In genomic region chr10:85611093-85611740, GRCh38 we compare ENCODE assay signal across 20 cellular contexts.
DNase-seq lines count a peak whose midpoint lies in the region; ATAC-seq, FAIRE-seq and TF ChIP-seq lines count a peak whose summit lies in the region.
"Had no signal": no experiment of that assay in that cellular context is flagged by ENCODE, and none has a peak within 500 bp of the region (broad histone marks: within the 10 kb centered on the region; RNA-seq: fewer than 3 reads in every experiment).

No MANE protein-coding gene starts in this region.

- no peaks in the 10 kb centered on the region for H3K79me2 ChIP-seq in HepG2 (ENCODE audit: insufficient read depth, low read length)

- BruUV-seq in HepG2 (replicated peaks; lab: Mats Ljungman, UMichigan): no TSS peak

- H3K4me1 ChIP-seq in HepG2 (ENCODE audit: insufficient read depth, low read length) (no peaks in the 10 kb centered on the region), right lobe of liver (no peaks in the 10 kb centered on the region), vagina (peaks cover 5% of the 10 kb centered on the region), psoas muscle (no peaks in the 10 kb centered on the region)
- peaks cover 36 to 44% of the 10 kb centered on the region in 2 donors for H3K4me1 ChIP-seq in naive thymus-derived CD4-positive, alpha-beta T cell (ENCODE audit: control insufficient read depth in 2 of 2, insufficient read depth in 2 of 2, low read length in 2 of 2)
- H3K4me1 ChIP-seq: BE2C, Peyer's patch had no signal

- in situ Hi-C loops in HepG2 (cut with HindIII; ENCODE audit: extremely low pct_ligation_motif_present, low pct_unique_long_range_greater_than_20kb): no loop called here

- no peaks in the 10 kb centered on the region for H4K20me1 ChIP-seq in HepG2 (ENCODE audit: insufficient read depth, low read length)

- H3K27ac Mint-ChIP-seq in T-helper 17 cell: peak overlapping the region; percentile 93
- peak overlapping the region in 8 of 9 donors; percentile 54 to 94 (median 82) for H3K27ac Mint-ChIP-seq in naive thymus-derived CD4-positive, alpha-beta T cell

- DNase-seq in HepG2 (ENCODE audit: low spot score) (no peak), right lobe of liver (no peak), T-helper 17 cell (no peak), vagina (ENCODE audit: extremely low spot score in 2 of 2) (peak; percentile 40 to 75), psoas muscle (no peak)
- no peak for DNase-seq in naive thymus-derived CD4-positive, alpha-beta T cell
- DNase-seq in stimulated activated CD4-positive, alpha-beta T cell treated with anti-CD3 and anti-CD28 coated beads, Interleukin-1b, Interleukin-23, amount 100 ng/mL, for 48 hours: no peak
- DNase-seq: BE2C, COR-L47, DMS153, GOT3, KG1, NCI-H1092 treated with DMSO at 0.1 percent for 48 hours, NCI-H1694, NCI-H446, NCI-H774, SHP77 treated with DMSO at 0.1 percent for 48 hours had no signal

- H3K4me3 Mint-ChIP-seq in T-helper 17 cell: no peak overlapping the region
- peak overlapping the region in 5 of 10 donors; percentile 14 to 84 (median 46) for H3K4me3 Mint-ChIP-seq in naive thymus-derived CD4-positive, alpha-beta T cell

- H3K27me3 ChIP-seq in HepG2 (ENCODE audit: control insufficient read depth in 1 of 2, insufficient read depth in 2 of 2, low read length in 2 of 2): 0 out of 5 replicates have a peak, but pooled peaks cover 0 to 8% of the 10 kb centered on the region in 2 experiments
- H3K27me3 ChIP-seq in right lobe of liver: no peaks in the 10 kb centered on the region
- no peaks in the 10 kb centered on the region for H3K27me3 ChIP-seq in naive thymus-derived CD4-positive, alpha-beta T cell (ENCODE audit: control insufficient read depth in 2 of 2, insufficient read depth in 2 of 2, low read length in 2 of 2)
- no peaks in the 10 kb centered on the region for H3K27me3 ChIP-seq in vagina
- peaks cover 0 to 3% (median 0%) of the 10 kb centered on the region in 3 donors for H3K27me3 ChIP-seq in psoas muscle (ENCODE audit: insufficient read depth in 3 of 3, low read length in 2 of 3)
- H3K27me3 ChIP-seq: BE2C, Peyer's patch had no signal

- POLR2A ChIA-PET in HepG2 (lab: Yijun Ruan, JAX): no interaction called here
- POLR2A ChIA-PET in naive thymus-derived CD4-positive, alpha-beta T cell (lab: Charles Lee): interaction anchor here (1.3 kb wide), 1 partner anchor 17 kb away, joined by 4 read pairs; no protein-coding TSS in a partner anchor

- H3K4me1 Mint-ChIP-seq in T-helper 17 cell: peaks cover 38% of the 10 kb centered on the region
- H3K4me1 Mint-ChIP-seq in naive thymus-derived CD4-positive, alpha-beta T cell: peaks cover 28 to 73% (median 64%) of the 10 kb centered on the region in 7 donors

- H3K27me3 Mint-ChIP-seq in T-helper 17 cell: no peaks in the 10 kb centered on the region
- peaks cover 0 to 38% (median 0%) of the 10 kb centered on the region in 5 donors for H3K27me3 Mint-ChIP-seq in naive thymus-derived CD4-positive, alpha-beta T cell

- no peaks in the 10 kb centered on the region for H3K36me3 ChIP-seq in HepG2 (replicated peaks in 1 of 2; ENCODE audit: control insufficient read depth in 1 of 2, insufficient read depth in 2 of 2, low read length in 2 of 2)
- no peaks in the 10 kb centered on the region for H3K36me3 ChIP-seq in right lobe of liver
- H3K36me3 ChIP-seq in naive thymus-derived CD4-positive, alpha-beta T cell (ENCODE audit: control insufficient read depth in 2 of 3, insufficient read depth in 3 of 3, low read length in 3 of 3): no peaks in the 10 kb centered on the region
- no peaks in the 10 kb centered on the region for H3K36me3 ChIP-seq in vagina
- H3K36me3 ChIP-seq in psoas muscle (ENCODE audit: insufficient read depth in 1 of 2, low read depth in 1 of 2): no peaks in the 10 kb centered on the region
- H3K36me3 ChIP-seq: BE2C, Peyer's patch had no signal

- TF ChIP-seq EP300 in HepG2 (IDR thresholded peaks at IDR 0.05; ENCODE audit: low read depth in 2 of 2, low read length in 2 of 2) (no peak), HepG2 (CRISPR knock-in tag; IDR thresholded peaks at IDR 0.05; ENCODE audit: borderline replicate concordance) (no peak)

- 0% methylated on average over 5 of the region's 5 CpGs for WGBS in HepG2 (ENCODE audit: low lambda C conversion rate)
- WGBS in right lobe of liver (ENCODE audit: insufficient coverage, low coverage, low lambda C conversion rate, missing lambda C conversion rate): 56% methylated on average over 1 of the region's 5 CpGs
- WGBS in psoas muscle, 3 donors: 75 to 90% (median 83%) methylated on average over 5 of the region's 5 CpGs

- H3K27ac ChIP-seq in HepG2 (ENCODE audit: extremely low read length, insufficient read depth, low read length): no peak overlapping the region
- no peak overlapping the region for H3K27ac ChIP-seq in right lobe of liver
- H3K27ac ChIP-seq in naive thymus-derived CD4-positive, alpha-beta T cell (ENCODE audit: low read depth, low read length): no peak overlapping the region
- H3K27ac ChIP-seq in vagina: no peak overlapping the region
- no peak overlapping the region for H3K27ac ChIP-seq in psoas muscle
- H3K27ac ChIP-seq: HL-60 had no signal

- CTCF ChIA-PET in HepG2 (lab: Yijun Ruan, JAX; ENCODE audit: low intra/inter-chr PET ratio, low total read pairs): no interaction called here
- CTCF ChIA-PET in naive thymus-derived CD4-positive, alpha-beta T cell (lab: Charles Lee): no interaction called here

- TF ChIP-seq POLR2A in HepG2 (IDR thresholded peaks at IDR 0.05; ENCODE audit: insufficient read depth in 1 of 2, low read depth in 2 of 2, low read length in 2 of 2) (no peak), right lobe of liver (IDR thresholded peaks at IDR 0.05) (no peak), vagina (IDR thresholded peaks at IDR 0.05) (no peak)

- no peak overlapping the region for H3K9ac ChIP-seq in HepG2 (ENCODE audit: insufficient read depth, low read depth, low read length)

- ATAC-seq in HepG2: no peak
- no peak for ATAC-seq in right lobe of liver
- ATAC-seq in T-helper 17 cell: no peak
- no peak for ATAC-seq in naive thymus-derived CD4-positive, alpha-beta T cell
- ATAC-seq in HG02981 (IDR thresholded peaks at IDR 0.05; ENCODE audit: unreplicated experiment): no peak
- no peak for ATAC-seq in psoas muscle

- H3K4me3 ChIP-seq in HepG2 (replicated peaks in 1 of 3; ENCODE audit: insufficient read depth in 1 of 3, low read depth in 2 of 3, low read length in 3 of 3) (no peak overlapping the region), right lobe of liver (no peak overlapping the region), vagina (no peak overlapping the region), psoas muscle (no peak overlapping the region)
- H3K4me3 ChIP-seq in naive thymus-derived CD4-positive, alpha-beta T cell (ENCODE audit: low read length): no peak overlapping the region
- H3K4me3 ChIP-seq: Peyer's patch had no signal

- no peak overlapping the region for H2AFZ ChIP-seq in HepG2 (ENCODE audit: low read length)

- H3K36me3 Mint-ChIP-seq in T-helper 17 cell (ENCODE audit: low read depth): no peaks in the 10 kb centered on the region
- peaks cover 0 to 4% (median 0%) of the 10 kb centered on the region in 5 donors for H3K36me3 Mint-ChIP-seq in naive thymus-derived CD4-positive, alpha-beta T cell

- H3K9me3 ChIP-seq in HepG2 (ENCODE audit: low read length): no peaks in the 10 kb centered on the region
- H3K9me3 ChIP-seq in right lobe of liver: no peaks in the 10 kb centered on the region
- no peaks in the 10 kb centered on the region for H3K9me3 ChIP-seq in T-helper 17 cell (ENCODE audit: control insufficient read depth, low read length, poor library complexity, severe bottlenecking)
- no peaks in the 10 kb centered on the region for H3K9me3 ChIP-seq in naive thymus-derived CD4-positive, alpha-beta T cell (ENCODE audit: control insufficient read depth in 2 of 3, low read length in 3 of 3)
- no peaks in the 10 kb centered on the region for H3K9me3 ChIP-seq in vagina
- no peaks in the 10 kb centered on the region for H3K9me3 ChIP-seq in psoas muscle
- H3K9me3 ChIP-seq: BE2C, Peyer's patch had no signal

- no peak for FAIRE-seq in HepG2 (lab: Jason Lieb, UNC)

- no peak overlapping the region for H3K4me2 ChIP-seq in HepG2 (ENCODE audit: low read depth, low read length)

- H3K9me3 Mint-ChIP-seq in naive thymus-derived CD4-positive, alpha-beta T cell: peaks cover 0 to 5% (median 0%) of the 10 kb centered on the region in 11 donors

- intact Hi-C loops in HepG2 (cut with micrococcal nuclease; ENCODE audit: unreplicated experiment): no loop called here
- intact Hi-C loops in right lobe of liver (cut with DNase I): no loop called here
- intact Hi-C loops in naive thymus-derived CD4-positive, alpha-beta T cell (cut with micrococcal nuclease): loop anchor here (5.0 kb wide), 6 partner anchors 64 to 1474 kb away; partner anchors contain the start of genes CCSER2 (in 1 of the 2), GHITM (in 1 of the 2) and WAPL (in 1 of the 2)
- intact Hi-C loops in vagina (cut with DNase I): no loop called here
- intact Hi-C loops in psoas muscle (cut with DNase I): no loop called here

- no peak for TF ChIP-seq RAD21 in HepG2 (CRISPR knock-in tag; IDR thresholded peaks at IDR 0.05)

- TF ChIP-seq CTCF in HepG2 (CRISPR knock-in tag; IDR thresholded peaks at IDR 0.05): no peak
- no peak for TF ChIP-seq CTCF in right lobe of liver (IDR thresholded peaks at IDR 0.05)
- TF ChIP-seq CTCF in vagina (IDR thresholded peaks at IDR 0.05): no peak
- no peak for TF ChIP-seq CTCF in psoas muscle (IDR thresholded peaks at IDR 0.05)

TF ChIP-seq in HepG2, 621 proteins besides CTCF, POLR2A, EP300 and RAD21 (continues in another document):
- TF ChIP-seq MYPOP (CRISPR knock-in tag; IDR thresholded peaks at IDR 0.05) (no peak), MAFF (IDR thresholded peaks at IDR 0.05; ENCODE audit: low read depth, low read length) (peak; percentile 23; the same call in 1 of the 2 replicates), BHLHE40 (IDR thresholded peaks at IDR 0.05; ENCODE audit: low read length) (no peak), FOXJ3 (CRISPR knock-in tag; IDR thresholded peaks at IDR 0.05; ENCODE audit: borderline replicate concordance) (no peak), MAFK (conservative IDR thresholded peaks at IDR 0.05 in 1 of 2, IDR thresholded peaks at IDR 0.05 in 1 of 2; ENCODE audit: low read length in 2 of 2) (peak; percentile 25 to 42)

Comparison
In these comparisons a context has a peak if more than half of its experiments do, and no peak if none do; other contexts are left out.
1. DNase-seq: peak in vagina (2 of 2); none in HepG2 (single experiment), right lobe of liver (0 of 3), T-helper 17 cell (0 of 3), naive thymus-derived CD4-positive, alpha-beta T cell (0 of 9), psoas muscle (0 of 2) and stimulated activated CD4-positive, alpha-beta T cell treated with anti-CD3 and anti-CD28 coated beads, Interleukin-1b, Interleukin-23, amount 100 ng/mL, for 48 hours (single experiment).
2. intact Hi-C loops: an anchor here in naive thymus-derived CD4-positive, alpha-beta T cell (5.0 kb wide); none called in HepG2, right lobe of liver, vagina and psoas muscle.